Comparison of ENCODE assay signal across 1 cellular context in genomic region chr4:184447664-184448063, GRCh38.
TF ChIP-seq lines count a peak whose summit lies in the region.

No MANE protein-coding gene starts in this region.

TF ChIP-seq in K562, 482 proteins besides CTCF, POLR2A, EP300 and RAD21 (continued from another document):
- TF ChIP-seq HMGXB4 (CRISPR knock-in tag; IDR thresholded peaks at IDR 0.05) (no peak), GATAD2A (IDR thresholded peaks at IDR 0.05) (no peak)
